8 cellular contexts compared by ENCODE assay signal in the genomic region with DNA sequence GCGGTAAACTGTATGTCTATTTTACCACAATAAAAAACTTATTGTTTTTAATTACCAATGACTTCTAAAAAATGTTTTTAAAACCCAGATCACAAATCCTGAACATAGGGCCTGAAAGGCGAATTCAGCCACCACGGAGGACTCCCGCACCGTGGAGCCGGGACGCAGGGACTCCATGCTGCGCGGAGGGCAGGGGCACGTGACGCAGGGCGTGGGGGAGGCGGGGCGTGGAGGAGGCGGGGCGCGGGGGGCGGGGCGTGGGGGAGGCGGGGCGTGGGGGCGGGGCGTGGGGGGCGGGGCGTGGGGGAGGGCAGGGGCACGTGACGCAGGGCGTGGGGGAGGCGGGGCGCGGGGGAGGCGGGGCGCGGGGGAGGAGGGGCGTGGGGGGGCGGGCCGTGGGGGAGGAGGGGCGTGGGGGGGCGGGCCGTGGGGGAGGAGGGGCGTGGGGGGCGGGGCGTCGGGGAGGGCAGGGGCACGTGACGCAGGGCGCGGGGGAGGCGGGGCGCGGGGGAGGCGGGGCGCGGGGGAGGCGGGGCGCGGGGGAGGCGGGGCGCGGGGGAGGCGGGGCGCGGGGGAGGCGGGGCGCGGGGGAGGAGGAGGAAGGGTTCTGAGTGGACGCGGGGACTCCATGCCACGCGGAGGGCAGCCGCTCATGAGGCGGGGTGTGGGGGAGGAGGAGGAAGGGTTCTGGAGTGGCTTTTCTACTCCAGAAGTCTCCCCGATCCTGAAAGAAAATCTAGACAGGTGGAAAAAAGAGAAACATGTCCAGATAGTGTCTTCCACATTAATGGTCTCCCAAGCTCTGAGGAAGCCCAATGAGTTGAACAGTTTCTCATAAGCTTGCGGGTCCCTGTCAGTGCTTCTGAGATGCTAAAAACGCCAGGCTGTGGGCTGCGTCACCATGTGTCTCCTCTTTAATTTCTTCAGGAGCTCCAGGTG. TPM values are rescaled to one million over a fixed set of nuclear protein-coding genes. Genes with fewer than 3 reads are reported as not detected.
DNase-seq lines count a peak whose midpoint lies in the region; ATAC-seq and TF ChIP-seq lines count a peak whose summit lies in the region.

No MANE protein-coding gene starts in this region.

- H3K36me3 ChIP-seq in A673 (ENCODE audit: insufficient read depth, low read length, poor library complexity, severe bottlenecking) = no peaks in the 10 kb centered on the region
- H3K36me3 ChIP-seq in RWPE2 (ENCODE audit: low read depth) = no peaks in the 10 kb centered on the region
- H3K36me3 ChIP-seq in gastroesophageal sphincter = no peaks in the 10 kb centered on the region
- H3K36me3 ChIP-seq in neuronal stem cell (replicated peaks in 1 of 2; ENCODE audit: control insufficient read depth in 2 of 2, insufficient read depth in 2 of 2, low read length in 2 of 2) = no peaks in the 10 kb centered on the region

- no peak overlapping the region for H3K9ac ChIP-seq in neuronal stem cell (ENCODE audit: low read depth, low read length, poor library complexity)

- no TSS peak for BruUV-seq in A673 (replicated peaks; lab: Mats Ljungman, UMichigan)

- peak overlapping the region; percentile 71 for H3K4me3 Mint-ChIP-seq in activated naive CD4-positive, alpha-beta T cell treated with anti-CD3 and anti-CD28 coated beads, Interleukin-2, amount 10 ng/mL, durations not matched to agents 7 days and 5 days

- peak overlapping the region; percentile 95 for H2AFZ ChIP-seq in neuronal stem cell (ENCODE audit: low read length)

- H2BK12ac ChIP-seq in neuronal stem cell (ENCODE audit: low read length) = no peak overlapping the region

- H3K27me3 Mint-ChIP-seq in activated naive CD4-positive, alpha-beta T cell treated with anti-CD3 and anti-CD28 coated beads, Interleukin-2, amount 10 ng/mL, durations not matched to agents 7 days and 5 days = peaks cover 54% of the 10 kb centered on the region

- peaks cover 12% of the 10 kb centered on the region for H3K36me3 Mint-ChIP-seq in activated naive CD4-positive, alpha-beta T cell treated with anti-CD3 and anti-CD28 coated beads, Interleukin-2, amount 10 ng/mL, durations not matched to agents 7 days and 5 days

- peaks cover 17% of the 10 kb centered on the region for H3K9me3 Mint-ChIP-seq in activated naive CD4-positive, alpha-beta T cell treated with anti-CD3 and anti-CD28 coated beads, Interleukin-2, amount 10 ng/mL, durations not matched to agents 7 days and 5 days

- H3K27ac ChIP-seq in A673 (ENCODE audit: low read depth, low read length, poor library complexity, severe bottlenecking) (peak overlapping the region; percentile 63), RWPE2 (ENCODE audit: poor library complexity, severe bottlenecking) (no peak overlapping the region), gastroesophageal sphincter (peak overlapping the region; percentile 17 to 83 (median 82)), neuronal stem cell (replicated peaks; ENCODE audit: low read length) (no peak overlapping the region)

- peak; percentile 75 for DNase-seq in A673 (ENCODE audit: low spot score)
- DNase-seq in HPDE6-E6E7 (ENCODE audit: extremely low spot score) = peak; percentile 59
- DNase-seq in RWPE2 (ENCODE audit: low spot score) = no peak
- peak; percentile 76 for DNase-seq in activated naive CD4-positive, alpha-beta T cell treated with anti-CD3 and anti-CD28 coated beads, Interleukin-2, amount 10 ng/mL, durations not matched to agents 7 days and 5 days
- DNase-seq in neuronal stem cell (ENCODE audit: low spot score) = peak; percentile 32
- DNase-seq in superior temporal gyrus (ENCODE audit: extremely low spot score) = peak; percentile 82

- H3K4me3 ChIP-seq in A673 (ENCODE audit: low read depth, low read length, poor library complexity, severe bottlenecking) (peak overlapping the region; percentile 23), RWPE2 (ENCODE audit: severe bottlenecking) (peak overlapping the region; percentile 32), gastroesophageal sphincter (peak overlapping the region; percentile 28 to 44), neuronal stem cell (ENCODE audit: low read length in 2 of 2) (peak overlapping the region in 1 of 2 donors; percentile 42)

- H2AK5ac ChIP-seq in neuronal stem cell (ENCODE audit: low read depth, low read length) = no peak overlapping the region

- peak overlapping the region; percentile 77 for H2BK5ac ChIP-seq in neuronal stem cell (ENCODE audit: low read length)

- TF ChIP-seq POLR2A in gastroesophageal sphincter (IDR thresholded peaks at IDR 0.05) = peak; percentile 31 to 55

- H3K79me1 ChIP-seq in neuronal stem cell (ENCODE audit: low read depth, low read length) = no peaks in the 10 kb centered on the region

- no peak overlapping the region for H3K18ac ChIP-seq in neuronal stem cell (ENCODE audit: low read length)

- H3K4me1 ChIP-seq in A673 (ENCODE audit: insufficient read depth, low read length, poor library complexity, severe bottlenecking) (peaks cover 33% of the 10 kb centered on the region), RWPE2 (ENCODE audit: insufficient read depth, poor library complexity, severe bottlenecking) (no peaks in the 10 kb centered on the region), gastroesophageal sphincter (peaks cover 0 to 25% (median 7%) of the 10 kb centered on the region in 3 donors), neuronal stem cell (ENCODE audit: control insufficient read depth in 2 of 2, insufficient read depth in 1 of 2, low read depth in 1 of 2, low read length in 2 of 2) (peaks cover 17 to 25% of the 10 kb centered on the region in 2 donors)

- peak overlapping the region; percentile 93 for H2BK120ac ChIP-seq in neuronal stem cell (ENCODE audit: low read depth, low read length)

- ATAC-seq in GM18511 (IDR thresholded peaks at IDR 0.05; ENCODE audit: unreplicated experiment) = peak; percentile 67
- ATAC-seq in RWPE2 (ENCODE audit: low read depth) = peak; percentile 66
- ATAC-seq in gastroesophageal sphincter = peak; percentile 77

- H3K27me3 ChIP-seq in A673 (replicated peaks; ENCODE audit: insufficient read depth, low read depth, low read length, poor library complexity) (no peaks in the 10 kb centered on the region), RWPE2 (ENCODE audit: insufficient read depth, poor library complexity, severe bottlenecking) (no peaks in the 10 kb centered on the region), gastroesophageal sphincter (peaks cover 9% of the 10 kb centered on the region), neuronal stem cell (ENCODE audit: control insufficient read depth in 3 of 3, insufficient read depth in 3 of 3, low read depth in 1 of 3, low read length in 3 of 3) (peaks cover 0 to 20% (median 19%) of the 10 kb centered on the region in 3 experiments)

- H4K91ac ChIP-seq in neuronal stem cell (ENCODE audit: low read depth, low read length, poor library complexity) = no peak overlapping the region

- CTCF ChIA-PET in A673 (lab: Charles Lee) = no interaction called here
- CTCF ChIA-PET in activated naive CD4-positive, alpha-beta T cell treated with anti-CD3 and anti-CD28 coated beads, Interleukin-2, amount 10 ng/mL, durations not matched to agents 7 days and 5 days (lab: Charles Lee) = no interaction called here

- H3K27ac Mint-ChIP-seq in activated naive CD4-positive, alpha-beta T cell treated with anti-CD3 and anti-CD28 coated beads, Interleukin-2, amount 10 ng/mL, durations not matched to agents 7 days and 5 days = peak overlapping the region; percentile 81

- intact Hi-C loops in A673 (cut with micrococcal nuclease; ENCODE audit: unreplicated experiment) = no loop called here

- 7% methylated on average over 10 of the region's 76 CpGs; no CpG with 5 or more reads in 1 of the 2 donors for WGBS in gastroesophageal sphincter (ENCODE audit: low coverage in 1 of 2), 2 donors
- no CpG with 5 or more reads among the region's 76 CpGs for WGBS in neuronal stem cell (ENCODE audit: extremely low coverage in 2 of 2, insufficient read length in 2 of 2, insufficient replicate concordance in 1 of 2), 2 donors

- H3K9me3 ChIP-seq in A673 (ENCODE audit: low read depth, low read length, poor library complexity, severe bottlenecking) (no peaks in the 10 kb centered on the region), RWPE2 (ENCODE audit: severe bottlenecking) (no peaks in the 10 kb centered on the region), gastroesophageal sphincter (no peaks in the 10 kb centered on the region), neuronal stem cell (replicated peaks in 1 of 2; ENCODE audit: control insufficient read depth in 2 of 2, insufficient read depth in 1 of 2, low read depth in 1 of 2, low read length in 2 of 2) (peaks cover 0 to 3% of the 10 kb centered on the region in 2 donors)

- no peak overlapping the region for H2BK15ac ChIP-seq in neuronal stem cell (ENCODE audit: low read length)

- TF ChIP-seq CTCF in A673 (conservative IDR thresholded peaks at IDR 0.05; ENCODE audit: low read depth, low read length) = no peak
- TF ChIP-seq CTCF in RWPE2 (IDR thresholded peaks at IDR 0.05; ENCODE audit: poor library complexity, severe bottlenecking) = no peak
- TF ChIP-seq CTCF in gastroesophageal sphincter (IDR thresholded peaks at IDR 0.05) = no peak

- H3K23ac ChIP-seq in neuronal stem cell (ENCODE audit: low read depth, low read length, poor library complexity) = no peak overlapping the region

- no peak for TF ChIP-seq EP300 in gastroesophageal sphincter (IDR thresholded peaks at IDR 0.05)

- no peak overlapping the region for H3K4ac ChIP-seq in neuronal stem cell (ENCODE audit: low read length)

- H4K8ac ChIP-seq in neuronal stem cell (ENCODE audit: low read depth, low read length) = no peak overlapping the region

- H3K4me1 Mint-ChIP-seq in activated naive CD4-positive, alpha-beta T cell treated with anti-CD3 and anti-CD28 coated beads, Interleukin-2, amount 10 ng/mL, durations not matched to agents 7 days and 5 days = peaks cover 29% of the 10 kb centered on the region

- POLR2A ChIA-PET in A673 (lab: Charles Lee; ENCODE audit: low non-redundant PET) = no interaction called here

- H3K4me2 ChIP-seq in neuronal stem cell (ENCODE audit: insufficient read depth, low read length, poor library complexity, severe bottlenecking) = peak overlapping the region; percentile 91

- H3K14ac ChIP-seq in neuronal stem cell (ENCODE audit: low read length) = no peak overlapping the region

RNA-seq across cellular contexts. Expression of a gene that starts 4.4 kb away (rescaled TPM):
- total RNA-seq in A673 (2021) = not detected in 2 replicates
- not detected for total RNA-seq in gastroesophageal sphincter
- polyA plus RNA-seq in neuronal stem cell (2013, experiment 1 of 2) = 0.13 TPM
- 0.06 TPM for polyA plus RNA-seq in neuronal stem cell (2013, experiment 2 of 2)

RNA-seq across cellular contexts. Expression of a gene that starts 31.5 kb away (rescaled TPM):
- total RNA-seq in A673 (2021) = not detected in 2 replicates
- 10 to 100 TPM in 2 of 4 donors, 1 to 10 TPM in 2; 6.9 to 51.7 (median 12.0) TPM for total RNA-seq in gastroesophageal sphincter
- polyA plus RNA-seq in neuronal stem cell (2013, experiment 1 of 2) = 3.9 TPM
- polyA plus RNA-seq in neuronal stem cell (2013, experiment 2 of 2) = 3.2 TPM

RNA-seq across cellular contexts. Expression of a gene that starts 48.5 kb away (rescaled TPM):
- not detected in 2 replicates for total RNA-seq in A673 (2021)
- under 1 TPM in 2 of 4 donors, not detected in 2; 0.12 to 0.54 TPM for total RNA-seq in gastroesophageal sphincter
- 0.68 TPM for polyA plus RNA-seq in neuronal stem cell (2013, experiment 1 of 2)
- polyA plus RNA-seq in neuronal stem cell (2013, experiment 2 of 2) = 0.62 TPM

RNA-seq across cellular contexts. Expression of a gene that starts 54.4 kb away (rescaled TPM):
- 67.5 and 70.7 TPM in 2 replicates for total RNA-seq in A673 (2021)
- total RNA-seq in gastroesophageal sphincter = 10 to 100 TPM; 43.7 to 76.0 (median 48.8) TPM
- 58.8 TPM for polyA plus RNA-seq in neuronal stem cell (2013, experiment 1 of 2)
- polyA plus RNA-seq in neuronal stem cell (2013, experiment 2 of 2) = 60.1 TPM

RNA-seq across cellular contexts. Expression of a gene that starts 55.3 kb away (rescaled TPM):
- total RNA-seq in A673 (2021) (78.8 and 87.5 TPM in 2 replicates), gastroesophageal sphincter (100 to 1,000 TPM; 104 to 144 (median 107) TPM)
- polyA plus RNA-seq in neuronal stem cell (2013, experiment 1 of 2) = 40.2 TPM
- 39.4 TPM for polyA plus RNA-seq in neuronal stem cell (2013, experiment 2 of 2)

Comparison
In these comparisons a context has a peak if more than half of its experiments do, and no peak if none do; other contexts are left out.
1. H3K27ac ChIP-seq: peak in A673 (single experiment) and gastroesophageal sphincter (4 of 4); none in RWPE2 (single experiment) and neuronal stem cell (single experiment).
2. Peak in every context shown above with its lines, with median percentiles within 50 percentile points of each other: ATAC-seq.